In the genomic region with DNA sequence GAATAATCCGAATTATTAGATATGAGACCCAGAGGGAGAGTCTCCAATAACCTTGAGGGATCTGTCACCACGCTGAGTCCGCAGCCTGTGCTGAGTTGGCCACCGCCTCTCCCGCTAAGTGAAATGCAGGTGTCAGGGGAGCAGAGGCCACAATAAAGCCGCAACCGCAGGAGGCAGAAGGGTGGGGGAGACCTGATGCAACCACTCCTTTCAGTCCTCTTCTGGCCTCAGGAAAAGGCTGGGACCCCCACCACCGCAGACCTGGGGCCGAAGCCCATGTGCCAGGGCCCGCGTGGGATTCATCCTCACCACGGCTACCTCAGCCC, we compare ENCODE assay signal across 9 cellular contexts. TPM values are rescaled to one million over a fixed set of nuclear protein-coding genes. Genes with fewer than 3 reads are reported as not detected.
DNase-seq lines count a peak whose midpoint lies in the region; ATAC-seq and TF ChIP-seq lines count a peak whose summit lies in the region.
"Had no signal": no experiment of that assay in that cellular context is flagged by ENCODE, and none has a peak within 500 bp of the region (broad histone marks: within the 10 kb centered on the region; RNA-seq: fewer than 3 reads in every experiment).

No MANE protein-coding gene starts in this region.

- H3K9me3 ChIP-seq in heart right ventricle, result peaks cover 0 to 13% (median 0%) of the 10 kb centered on the region in 11 donors
- H3K9me3 ChIP-seq: neutrophil had no signal

- H3K4me3 ChIP-seq in BJ (ENCODE audit: low read depth, low read length), result peak overlapping the region; percentile 68
- peak overlapping the region; percentile 73 for H3K4me3 ChIP-seq in HFF-Myc (replicated peaks; ENCODE audit: low read depth, low read length)
- peak overlapping the region; percentile 74 to 96 (median 86) for H3K4me3 ChIP-seq in heart right ventricle

- intact Hi-C loops in activated B cell treated with CpG ODN at 0.5 μM for 24 hours (cut with micrococcal nuclease) (no loop called here), heart right ventricle (cut with DNase I) (loop anchor here in 7 of 10 donors (2.0 to 10.0 kb wide), 3 partner anchors 323 to 326 kb away; no protein-coding TSS in a partner anchor), sciatic nerve (cut with DNase I) (no loop called here)

- TF ChIP-seq CTCF in BJ (IDR thresholded peaks at IDR 0.05; ENCODE audit: insufficient read depth, low read depth, low read length) (no peak), HFF-Myc (IDR thresholded peaks at IDR 0.05; ENCODE audit: low read depth, low read length, missing control alignments) (no peak), activated B cell treated with CpG ODN at 0.5 μM for 24 hours (IDR thresholded peaks at IDR 0.05) (no peak), heart right ventricle (IDR thresholded peaks at IDR 0.05) (no peak)

- H3K27me3 Mint-ChIP-seq in activated B cell treated with CpG ODN at 0.5 μM for 24 hours, result peaks cover 53% of the 10 kb centered on the region

- no peaks in the 10 kb centered on the region for H3K9me3 Mint-ChIP-seq in activated B cell treated with CpG ODN at 0.5 μM for 24 hours

- POLR2A ChIA-PET in BJ (lab: Charles Lee) (no interaction called here), activated B cell treated with CpG ODN at 0.5 μM for 24 hours (lab: Charles Lee) (no interaction called here)

- peaks cover 19% of the 10 kb centered on the region for H3K4me1 Mint-ChIP-seq in activated B cell treated with CpG ODN at 0.5 μM for 24 hours

- peaks cover 0 to 43% (median 18%) of the 10 kb centered on the region in 9 donors for H3K4me1 ChIP-seq in heart right ventricle

- peak overlapping the region; percentile 41 for H3K4me3 Mint-ChIP-seq in activated B cell treated with CpG ODN at 0.5 μM for 24 hours

- H3K27ac Mint-ChIP-seq in activated B cell treated with CpG ODN at 0.5 μM for 24 hours, result no peak overlapping the region

- no peaks in the 10 kb centered on the region for H3K36me3 Mint-ChIP-seq in activated B cell treated with CpG ODN at 0.5 μM for 24 hours (ENCODE audit: low read depth)

- no peaks in the 10 kb centered on the region for H3K36me3 ChIP-seq in BJ (ENCODE audit: control insufficient read depth, insufficient read depth, low read length)
- no peaks in the 10 kb centered on the region for H3K36me3 ChIP-seq in heart right ventricle
- H3K36me3 ChIP-seq: neutrophil had no signal

- ATAC-seq in activated B cell treated with CpG ODN at 0.5 μM for 24 hours (ENCODE audit: low read depth) (no peak), heart right ventricle (peak in 7 of 8 donors; percentile 6 to 39 (median 24)), sciatic nerve (peak; percentile 33), HG02798 (IDR thresholded peaks at IDR 0.05; ENCODE audit: poor library complexity, unreplicated experiment) (no peak)

- 1% methylated on average over 12 of the region's 12 CpGs for WGBS in heart right ventricle, 2 donors

- DNase-seq in BJ (ENCODE audit: low read depth), result no peak
- no peak for DNase-seq in HFF-Myc (ENCODE audit: extremely low read depth, low read depth)
- DNase-seq in activated B cell treated with CpG ODN at 0.5 μM for 24 hours, result no peak
- DNase-seq in heart right ventricle, result peak in 1 of 2 donors; percentile 14
- DNase-seq in sciatic nerve (ENCODE audit: low spot score), result no peak
- DNase-seq in activated gamma-delta T cell (lab: John Stamatoyannopoulos, UW), result no peak
- no peak for DNase-seq in COLO829 (ENCODE audit: low spot score)

- peak overlapping the region; percentile 81 to 94 (median 88) for H3K27ac ChIP-seq in heart right ventricle
- H3K27ac ChIP-seq: neutrophil had no signal

- no peaks in the 10 kb centered on the region for H3K27me3 ChIP-seq in BJ (ENCODE audit: control insufficient read depth, insufficient read depth, low read length)
- peaks cover 0 to 59% (median 0%) of the 10 kb centered on the region in 7 donors for H3K27me3 ChIP-seq in heart right ventricle

- CTCF ChIA-PET in BJ (lab: Yijun Ruan, JAX), result interaction anchor here (1.0 to 1.3 kb wide), 2 partner anchors 161 to 324 kb away, joined by 3 to 5 read pairs; no protein-coding TSS in a partner anchor
- CTCF ChIA-PET in activated B cell treated with CpG ODN at 0.5 μM for 24 hours (lab: Charles Lee), result no interaction called here

RNA-seq across cellular contexts. Expression of a gene that starts 0.6 kb away (rescaled TPM):
- 27.1 and 30.9 TPM in 2 replicates for polyA plus RNA-seq in BJ (2011; rRNA removed)
- polyA minus RNA-seq in BJ (2011; rRNA and poly(A)+ RNA removed), result 101 and 174 TPM in 2 replicates
- 0.09 and 0.10 TPM in 2 replicates for total RNA-seq in activated B cell treated with CpG ODN at 0.5 μM for 24 hours
- 100 to 1,000 TPM in 5 of 10 donors, 10 to 100 TPM in 5; 61.2 to 154 (median 104) TPM for total RNA-seq in heart right ventricle
- polyA plus RNA-seq in heart right ventricle, result 10 to 100 TPM; 13.1 to 36.9 TPM
- total RNA-seq in sciatic nerve, result 218 TPM

Comparison
In these comparisons a context has a peak if more than half of its experiments do, and no peak if none do; other contexts are left out.
1. ATAC-seq: peak in heart right ventricle (7 of 8) and sciatic nerve (single experiment); none in activated B cell treated with CpG ODN at 0.5 μM for 24 hours (single experiment) and HG02798 (single experiment).
2. RNA of a gene that starts 0.6 kb away (total RNA-seq): 218 TPM in sciatic nerve (single experiment) and 61.2 to 154 TPM in heart right ventricle; 0.09 to 0.10 TPM in activated B cell treated with CpG ODN at 0.5 μM for 24 hours; every median in the first group is over 10 times any median in the second.
3. intact Hi-C loops: an anchor here in heart right ventricle (2.0 to 10.0 kb wide); none called in activated B cell treated with CpG ODN at 0.5 μM for 24 hours and sciatic nerve.
4. Peak in every context shown above with its lines, with median percentiles within 50 percentile points of each other: H3K4me3 ChIP-seq.